In the genomic region with DNA sequence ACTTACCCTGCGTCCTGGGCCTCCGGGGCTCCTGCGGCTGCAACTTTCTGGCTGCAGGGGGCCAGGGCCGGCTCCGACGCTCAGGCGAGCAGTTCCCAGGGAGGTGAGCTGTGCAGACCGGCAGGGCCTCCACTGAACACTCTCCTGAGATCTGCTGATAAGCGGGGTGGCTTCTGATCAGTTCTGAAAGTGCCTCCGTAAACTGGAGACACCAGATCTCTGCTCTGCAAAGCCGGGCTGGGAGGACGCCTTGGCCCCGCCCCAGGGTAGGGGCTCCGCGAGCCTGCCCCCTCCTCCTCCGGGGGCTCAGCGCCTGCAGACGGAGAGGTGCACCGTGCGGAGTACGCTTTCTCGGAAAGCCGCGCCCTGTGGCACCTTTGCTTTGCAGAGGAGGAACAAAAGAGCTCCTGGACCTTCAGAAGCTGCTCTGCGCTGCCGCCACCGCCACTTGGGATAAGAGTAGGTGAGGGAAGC, we compare ENCODE assay signal across 8 cellular contexts.
DNase-seq lines count a peak whose midpoint lies in the region; ATAC-seq and TF ChIP-seq lines count a peak whose summit lies in the region.

No MANE protein-coding gene starts in this region.

- H3K4me1 Mint-ChIP-seq in mesothelial cell of epicardium = peaks cover 4% of the 10 kb centered on the region

- no peak for ATAC-seq in HG03460 (IDR thresholded peaks at IDR 0.05; ENCODE audit: unreplicated experiment)

- peaks cover 2% of the 10 kb centered on the region for H3K36me3 Mint-ChIP-seq in mesothelial cell of epicardium

- H3K27ac Mint-ChIP-seq in mesothelial cell of epicardium = no peak overlapping the region

- H3K4me3 Mint-ChIP-seq in mesothelial cell of epicardium = peak overlapping the region; percentile 70

- no peaks in the 10 kb centered on the region for H3K27me3 Mint-ChIP-seq in mesothelial cell of epicardium (ENCODE audit: low read depth)

- no peak for TF ChIP-seq CTCF in mesothelial cell of epicardium (IDR thresholded peaks at IDR 0.05; ENCODE audit: unreplicated experiment)

- DNase-seq in AG20443 (ENCODE audit: low spot score) (peak; percentile 34), NCI-H146 treated with DMSO at 0.1 percent for 48 hours (lab: John Stamatoyannopoulos, UW; ENCODE audit: unreplicated experiment) (peak; percentile 35), dermis blood vessel endothelial cell (peak; percentile 70), mesothelial cell of epicardium (ENCODE audit: low spot score in 2 of 2, unreplicated experiment in 2 of 2) (peak in 1 of 2 experiments; percentile 53), RPMI8226 (no peak), posterior vena cava (ENCODE audit: low spot score) (no peak), NCI-H2029 treated with DMSO at 0.1 percent for 48 hours (lab: John Stamatoyannopoulos, UW) (no peak)

- intact Hi-C loops in posterior vena cava (cut with DNase I) = no loop called here

- no peaks in the 10 kb centered on the region for H3K9me3 Mint-ChIP-seq in mesothelial cell of epicardium

Comparison
In these comparisons a context has a peak if more than half of its experiments do, and no peak if none do; other contexts are left out.
1. DNase-seq: peak in AG20443 (single experiment), NCI-H146 treated with DMSO at 0.1 percent for 48 hours (single experiment) and dermis blood vessel endothelial cell (single experiment); none in RPMI8226 (single experiment), posterior vena cava (single experiment) and NCI-H2029 treated with DMSO at 0.1 percent for 48 hours (single experiment).